In the genomic region with DNA sequence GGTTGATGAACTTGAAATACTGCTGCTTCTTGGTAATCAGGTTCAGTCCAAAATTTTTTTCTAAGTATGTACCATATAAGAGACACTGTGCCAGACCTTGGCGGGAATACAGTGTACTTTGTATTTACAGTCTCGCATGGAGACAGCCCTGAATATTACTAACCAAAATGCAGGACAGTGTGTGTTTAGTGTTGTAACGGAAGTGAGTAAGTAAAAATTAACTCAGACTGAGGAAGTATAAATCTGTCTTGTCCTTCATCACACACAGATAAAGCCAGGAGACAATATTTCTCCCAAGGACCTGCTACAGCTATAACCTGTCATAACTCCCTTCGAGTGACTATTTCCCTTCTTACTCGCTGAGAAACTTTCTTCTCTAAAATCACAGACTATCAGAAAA, we compare ENCODE assay signal across 1 cellular context.
TF ChIP-seq lines count a peak whose summit lies in the region.

No MANE protein-coding gene starts in this region.

TF ChIP-seq in HepG2, 621 proteins besides CTCF, POLR2A, EP300 and RAD21 (continued from another document and continues in another):
- TF ChIP-seq ZNF589 (CRISPR knock-in tag; conservative IDR thresholded peaks at IDR 0.05) (no peak), NFYB (CRISPR knock-in tag; IDR thresholded peaks at IDR 0.05) (no peak), SAFB2 (CRISPR knock-in tag; IDR thresholded peaks at IDR 0.05; ENCODE audit: borderline replicate concordance, low read depth) (no peak; the same call in 1 of the 2 replicates), IRX3 (CRISPR knock-in tag; IDR thresholded peaks at IDR 0.05; ENCODE audit: borderline replicate concordance, low read depth) (no peak), SP5 (CRISPR knock-in tag; IDR thresholded peaks at IDR 0.05; ENCODE audit: borderline replicate concordance, low read depth) (no peak), CHCHD3 (CRISPR knock-in tag; IDR thresholded peaks at IDR 0.05) (no peak), ELF4 (CRISPR knock-in tag; IDR thresholded peaks at IDR 0.05; ENCODE audit: borderline replicate concordance) (no peak), ZFP37 (CRISPR knock-in tag; IDR thresholded peaks at IDR 0.05; ENCODE audit: borderline replicate concordance) (no peak), SMAD9 (CRISPR knock-in tag; IDR thresholded peaks at IDR 0.05) (no peak), ZNF564 (CRISPR knock-in tag; IDR thresholded peaks at IDR 0.05) (no peak), MTA3 (CRISPR knock-in tag; IDR thresholded peaks at IDR 0.05) (no peak), RCOR2 (CRISPR knock-in tag; IDR thresholded peaks at IDR 0.05) (no peak), ZNF747 (CRISPR knock-in tag; IDR thresholded peaks at IDR 0.05; ENCODE audit: borderline replicate concordance) (no peak), ZNF431 (CRISPR knock-in tag; IDR thresholded peaks at IDR 0.05; ENCODE audit: borderline replicate concordance, low read depth) (no peak), ZNF329 (CRISPR knock-in tag; IDR thresholded peaks at IDR 0.05; ENCODE audit: low read depth) (no peak), SRSF9 (IDR thresholded peaks at IDR 0.05; ENCODE audit: borderline replicate concordance, insufficient read depth, low read depth, low read length, poor library complexity, severe bottlenecking) (no peak), DNMT1 (CRISPR knock-in tag; IDR thresholded peaks at IDR 0.05) (no peak), KDM6A (CRISPR knock-in tag; IDR thresholded peaks at IDR 0.05; ENCODE audit: low read depth) (no peak), ZNF629 (CRISPR knock-in tag; conservative IDR thresholded peaks at IDR 0.05) (no peak), NFE2 (CRISPR knock-in tag; IDR thresholded peaks at IDR 0.05) (no peak), GPN1 (CRISPR knock-in tag; IDR thresholded peaks at IDR 0.05; ENCODE audit: borderline replicate concordance) (no peak), ZSCAN29 (CRISPR knock-in tag; conservative IDR thresholded peaks at IDR 0.05) (no peak), ZC3H13 (CRISPR knock-in tag; IDR thresholded peaks at IDR 0.05) (no peak), ZFY (CRISPR knock-in tag; IDR thresholded peaks at IDR 0.05) (no peak), ZNF101 (CRISPR knock-in tag; IDR thresholded peaks at IDR 0.05; ENCODE audit: borderline replicate concordance, low read depth) (no peak), ZFP82 (CRISPR knock-in tag; IDR thresholded peaks at IDR 0.05; ENCODE audit: borderline replicate concordance) (no peak), PAX8 (CRISPR knock-in tag; IDR thresholded peaks at IDR 0.05; ENCODE audit: borderline replicate concordance) (no peak), HOXA3 (CRISPR knock-in tag; IDR thresholded peaks at IDR 0.05) (no peak), REXO4 (CRISPR knock-in tag; IDR thresholded peaks at IDR 0.05; ENCODE audit: borderline replicate concordance) (no peak), ZNF30 (CRISPR knock-in tag; IDR thresholded peaks at IDR 0.05) (no peak), ZNF326 (CRISPR knock-in tag; IDR thresholded peaks at IDR 0.05; ENCODE audit: borderline replicate concordance) (no peak), KLF13 (CRISPR knock-in tag; IDR thresholded peaks at IDR 0.05) (no peak), MYNN (CRISPR knock-in tag; IDR thresholded peaks at IDR 0.05; ENCODE audit: low read depth) (no peak), ZNF530 (CRISPR knock-in tag; IDR thresholded peaks at IDR 0.05; ENCODE audit: low read depth) (no peak)
- TF ChIP-seq, protein P1, sequence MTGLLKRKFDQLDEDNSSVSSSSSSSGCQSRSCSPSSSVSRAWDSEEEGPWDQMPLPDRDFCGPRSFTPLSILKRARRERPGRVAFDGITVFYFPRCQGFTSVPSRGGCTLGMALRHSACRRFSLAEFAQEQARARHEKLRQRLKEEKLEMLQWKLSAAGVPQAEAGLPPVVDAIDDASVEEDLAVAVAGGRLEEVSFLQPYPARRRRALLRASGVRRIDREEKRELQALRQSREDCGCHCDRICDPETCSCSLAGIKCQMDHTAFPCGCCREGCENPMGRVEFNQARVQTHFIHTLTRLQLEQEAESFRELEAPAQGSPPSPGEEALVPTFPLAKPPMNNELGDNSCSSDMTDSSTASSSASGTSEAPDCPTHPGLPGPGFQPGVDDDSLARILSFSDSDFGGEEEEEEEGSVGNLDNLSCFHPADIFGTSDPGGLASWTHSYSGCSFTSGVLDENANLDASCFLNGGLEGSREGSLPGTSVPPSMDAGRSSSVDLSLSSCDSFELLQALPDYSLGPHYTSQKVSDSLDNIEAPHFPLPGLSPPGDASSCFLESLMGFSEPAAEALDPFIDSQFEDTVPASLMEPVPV (CRISPR knock-in tag; IDR thresholded peaks at IDR 0.05) = no peak
- TF ChIP-seq, protein P2, sequence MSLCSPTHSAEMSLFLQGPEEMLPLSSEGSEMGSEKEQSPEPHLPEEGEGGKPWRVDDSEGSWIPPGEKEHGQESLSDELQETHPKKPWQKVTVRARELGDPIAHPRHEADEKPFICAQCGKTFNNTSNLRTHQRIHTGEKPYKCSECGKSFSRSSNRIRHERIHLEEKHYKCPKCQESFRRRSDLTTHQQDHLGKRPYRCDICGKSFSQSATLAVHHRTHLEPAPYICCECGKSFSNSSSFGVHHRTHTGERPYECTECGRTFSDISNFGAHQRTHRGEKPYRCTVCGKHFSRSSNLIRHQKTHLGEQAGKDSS (CRISPR knock-in tag; IDR thresholded peaks at IDR 0.05; ENCODE audit: borderline replicate concordance, low read depth) = no peak
- TF ChIP-seq, protein P3, sequence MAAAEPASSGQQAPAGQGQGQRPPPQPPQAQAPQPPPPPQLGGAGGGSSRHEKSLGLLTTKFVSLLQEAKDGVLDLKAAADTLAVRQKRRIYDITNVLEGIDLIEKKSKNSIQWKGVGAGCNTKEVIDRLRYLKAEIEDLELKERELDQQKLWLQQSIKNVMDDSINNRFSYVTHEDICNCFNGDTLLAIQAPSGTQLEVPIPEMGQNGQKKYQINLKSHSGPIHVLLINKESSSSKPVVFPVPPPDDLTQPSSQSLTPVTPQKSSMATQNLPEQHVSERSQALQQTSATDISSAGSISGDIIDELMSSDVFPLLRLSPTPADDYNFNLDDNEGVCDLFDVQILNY (CRISPR knock-in tag; conservative IDR thresholded peaks at IDR 0.05) = no peak
- TF ChIP-seq, protein P4, sequence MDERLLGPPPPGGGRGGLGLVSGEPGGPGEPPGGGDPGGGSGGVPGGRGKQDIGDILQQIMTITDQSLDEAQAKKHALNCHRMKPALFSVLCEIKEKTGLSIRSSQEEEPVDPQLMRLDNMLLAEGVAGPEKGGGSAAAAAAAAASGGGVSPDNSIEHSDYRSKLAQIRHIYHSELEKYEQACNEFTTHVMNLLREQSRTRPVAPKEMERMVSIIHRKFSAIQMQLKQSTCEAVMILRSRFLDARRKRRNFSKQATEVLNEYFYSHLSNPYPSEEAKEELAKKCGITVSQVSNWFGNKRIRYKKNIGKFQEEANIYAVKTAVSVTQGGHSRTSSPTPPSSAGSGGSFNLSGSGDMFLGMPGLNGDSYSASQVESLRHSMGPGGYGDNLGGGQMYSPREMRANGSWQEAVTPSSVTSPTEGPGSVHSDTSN (CRISPR knock-in tag; IDR thresholded peaks at IDR 0.05) = no peak
- TF ChIP-seq, protein P5, sequence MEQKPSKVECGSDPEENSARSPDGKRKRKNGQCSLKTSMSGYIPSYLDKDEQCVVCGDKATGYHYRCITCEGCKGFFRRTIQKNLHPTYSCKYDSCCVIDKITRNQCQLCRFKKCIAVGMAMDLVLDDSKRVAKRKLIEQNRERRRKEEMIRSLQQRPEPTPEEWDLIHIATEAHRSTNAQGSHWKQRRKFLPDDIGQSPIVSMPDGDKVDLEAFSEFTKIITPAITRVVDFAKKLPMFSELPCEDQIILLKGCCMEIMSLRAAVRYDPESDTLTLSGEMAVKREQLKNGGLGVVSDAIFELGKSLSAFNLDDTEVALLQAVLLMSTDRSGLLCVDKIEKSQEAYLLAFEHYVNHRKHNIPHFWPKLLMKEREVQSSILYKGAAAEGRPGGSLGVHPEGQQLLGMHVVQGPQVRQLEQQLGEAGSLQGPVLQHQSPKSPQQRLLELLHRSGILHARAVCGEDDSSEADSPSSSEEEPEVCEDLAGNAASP (CRISPR knock-in tag; IDR thresholded peaks at IDR 0.05; ENCODE audit: borderline replicate concordance) = no peak
- TF ChIP-seq, protein P6, sequence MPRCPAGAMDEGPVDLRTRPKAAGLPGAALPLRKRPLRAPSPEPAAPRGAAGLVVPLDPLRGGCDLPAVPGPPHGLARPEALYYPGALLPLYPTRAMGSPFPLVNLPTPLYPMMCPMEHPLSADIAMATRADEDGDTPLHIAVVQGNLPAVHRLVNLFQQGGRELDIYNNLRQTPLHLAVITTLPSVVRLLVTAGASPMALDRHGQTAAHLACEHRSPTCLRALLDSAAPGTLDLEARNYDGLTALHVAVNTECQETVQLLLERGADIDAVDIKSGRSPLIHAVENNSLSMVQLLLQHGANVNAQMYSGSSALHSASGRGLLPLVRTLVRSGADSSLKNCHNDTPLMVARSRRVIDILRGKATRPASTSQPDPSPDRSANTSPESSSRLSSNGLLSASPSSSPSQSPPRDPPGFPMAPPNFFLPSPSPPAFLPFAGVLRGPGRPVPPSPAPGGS (CRISPR knock-in tag; IDR thresholded peaks at IDR 0.05) = no peak
- TF ChIP-seq, protein P7, sequence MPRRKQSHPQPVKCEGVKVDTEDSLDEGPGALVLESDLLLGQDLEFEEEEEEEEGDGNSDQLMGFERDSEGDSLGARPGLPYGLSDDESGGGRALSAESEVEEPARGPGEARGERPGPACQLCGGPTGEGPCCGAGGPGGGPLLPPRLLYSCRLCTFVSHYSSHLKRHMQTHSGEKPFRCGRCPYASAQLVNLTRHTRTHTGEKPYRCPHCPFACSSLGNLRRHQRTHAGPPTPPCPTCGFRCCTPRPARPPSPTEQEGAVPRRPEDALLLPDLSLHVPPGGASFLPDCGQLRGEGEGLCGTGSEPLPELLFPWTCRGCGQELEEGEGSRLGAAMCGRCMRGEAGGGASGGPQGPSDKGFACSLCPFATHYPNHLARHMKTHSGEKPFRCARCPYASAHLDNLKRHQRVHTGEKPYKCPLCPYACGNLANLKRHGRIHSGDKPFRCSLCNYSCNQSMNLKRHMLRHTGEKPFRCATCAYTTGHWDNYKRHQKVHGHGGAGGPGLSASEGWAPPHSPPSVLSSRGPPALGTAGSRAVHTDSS (CRISPR knock-in tag; conservative IDR thresholded peaks at IDR 0.05) = no peak
- TF ChIP-seq, protein P8, sequence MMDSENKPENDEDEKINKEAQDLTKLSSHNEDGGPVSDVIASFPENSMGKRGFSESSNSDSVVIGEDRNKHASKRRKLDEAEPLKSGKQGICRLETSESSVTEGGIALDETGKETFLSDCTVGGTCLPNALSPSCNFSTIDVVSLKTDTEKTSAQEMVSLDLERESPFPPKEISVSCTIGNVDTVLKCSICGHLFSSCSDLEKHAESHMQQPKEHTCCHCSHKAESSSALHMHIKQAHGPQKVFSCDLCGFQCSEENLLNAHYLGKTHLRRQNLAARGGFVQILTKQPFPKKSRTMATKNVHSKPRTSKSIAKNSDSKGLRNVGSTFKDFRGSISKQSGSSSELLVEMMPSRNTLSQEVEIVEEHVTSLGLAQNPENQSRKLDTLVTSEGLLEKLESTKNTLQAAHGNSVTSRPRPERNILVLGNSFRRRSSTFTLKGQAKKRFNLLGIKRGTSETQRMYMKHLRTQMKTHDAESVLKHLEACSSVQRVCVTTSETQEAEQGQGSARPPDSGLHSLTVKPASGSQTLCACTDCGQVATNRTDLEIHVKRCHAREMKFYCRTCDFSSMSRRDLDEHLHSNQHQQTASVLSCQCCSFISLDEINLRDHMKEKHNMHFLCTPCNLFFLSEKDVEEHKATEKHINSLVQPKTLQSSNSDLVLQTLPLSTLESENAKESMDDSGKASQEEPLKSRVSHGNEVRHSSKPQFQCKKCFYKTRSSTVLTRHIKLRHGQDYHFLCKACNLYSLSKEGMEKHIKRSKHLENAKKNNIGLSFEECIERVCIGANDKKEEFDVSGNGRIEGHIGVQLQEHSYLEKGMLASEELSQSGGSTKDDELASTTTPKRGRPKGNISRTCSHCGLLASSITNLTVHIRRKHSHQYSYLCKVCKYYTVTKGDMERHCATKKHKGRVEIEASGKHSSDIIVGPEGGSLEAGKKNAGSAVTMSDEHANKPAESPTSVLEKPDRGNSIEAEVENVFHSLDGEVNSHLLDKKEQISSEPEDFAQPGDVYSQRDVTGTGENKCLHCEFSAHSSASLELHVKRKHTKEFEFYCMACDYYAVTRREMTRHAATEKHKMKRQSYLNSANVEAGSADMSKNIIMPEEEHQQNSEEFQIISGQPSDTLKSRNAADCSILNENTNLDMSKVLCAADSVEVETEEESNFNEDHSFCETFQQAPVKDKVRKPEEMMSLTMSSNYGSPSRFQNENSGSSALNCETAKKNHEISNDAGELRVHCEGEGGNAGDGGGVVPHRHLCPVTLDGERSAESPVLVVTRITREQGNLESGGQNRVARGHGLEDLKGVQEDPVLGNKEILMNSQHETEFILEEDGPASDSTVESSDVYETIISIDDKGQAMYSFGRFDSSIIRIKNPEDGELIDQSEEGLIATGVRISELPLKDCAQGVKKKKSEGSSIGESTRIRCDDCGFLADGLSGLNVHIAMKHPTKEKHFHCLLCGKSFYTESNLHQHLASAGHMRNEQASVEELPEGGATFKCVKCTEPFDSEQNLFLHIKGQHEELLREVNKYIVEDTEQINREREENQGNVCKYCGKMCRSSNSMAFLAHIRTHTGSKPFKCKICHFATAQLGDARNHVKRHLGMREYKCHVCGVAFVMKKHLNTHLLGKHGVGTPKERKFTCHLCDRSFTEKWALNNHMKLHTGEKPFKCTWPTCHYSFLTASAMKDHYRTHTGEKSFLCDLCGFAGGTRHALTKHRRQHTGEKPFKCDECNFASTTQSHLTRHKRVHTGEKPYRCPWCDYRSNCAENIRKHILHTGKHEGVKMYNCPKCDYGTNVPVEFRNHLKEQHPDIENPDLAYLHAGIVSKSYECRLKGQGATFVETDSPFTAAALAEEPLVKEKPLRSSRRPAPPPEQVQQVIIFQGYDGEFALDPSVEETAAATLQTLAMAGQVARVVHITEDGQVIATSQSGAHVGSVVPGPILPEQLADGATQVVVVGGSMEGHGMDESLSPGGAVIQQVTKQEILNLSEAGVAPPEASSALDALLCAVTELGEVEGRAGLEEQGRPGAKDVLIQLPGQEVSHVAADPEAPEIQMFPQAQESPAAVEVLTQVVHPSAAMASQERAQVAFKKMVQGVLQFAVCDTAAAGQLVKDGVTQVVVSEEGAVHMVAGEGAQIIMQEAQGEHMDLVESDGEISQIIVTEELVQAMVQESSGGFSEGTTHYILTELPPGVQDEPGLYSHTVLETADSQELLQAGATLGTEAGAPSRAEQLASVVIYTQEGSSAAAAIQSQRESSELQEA (CRISPR knock-in tag; IDR thresholded peaks at IDR 0.05; ENCODE audit: not compliant biosample characterization) = no peak
- TF ChIP-seq, protein P9, sequence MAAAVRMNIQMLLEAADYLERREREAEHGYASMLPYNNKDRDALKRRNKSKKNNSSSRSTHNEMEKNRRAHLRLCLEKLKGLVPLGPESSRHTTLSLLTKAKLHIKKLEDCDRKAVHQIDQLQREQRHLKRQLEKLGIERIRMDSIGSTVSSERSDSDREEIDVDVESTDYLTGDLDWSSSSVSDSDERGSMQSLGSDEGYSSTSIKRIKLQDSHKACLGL (CRISPR knock-in tag; IDR thresholded peaks at IDR 0.05) = no peak
- TF ChIP-seq, protein P10, sequence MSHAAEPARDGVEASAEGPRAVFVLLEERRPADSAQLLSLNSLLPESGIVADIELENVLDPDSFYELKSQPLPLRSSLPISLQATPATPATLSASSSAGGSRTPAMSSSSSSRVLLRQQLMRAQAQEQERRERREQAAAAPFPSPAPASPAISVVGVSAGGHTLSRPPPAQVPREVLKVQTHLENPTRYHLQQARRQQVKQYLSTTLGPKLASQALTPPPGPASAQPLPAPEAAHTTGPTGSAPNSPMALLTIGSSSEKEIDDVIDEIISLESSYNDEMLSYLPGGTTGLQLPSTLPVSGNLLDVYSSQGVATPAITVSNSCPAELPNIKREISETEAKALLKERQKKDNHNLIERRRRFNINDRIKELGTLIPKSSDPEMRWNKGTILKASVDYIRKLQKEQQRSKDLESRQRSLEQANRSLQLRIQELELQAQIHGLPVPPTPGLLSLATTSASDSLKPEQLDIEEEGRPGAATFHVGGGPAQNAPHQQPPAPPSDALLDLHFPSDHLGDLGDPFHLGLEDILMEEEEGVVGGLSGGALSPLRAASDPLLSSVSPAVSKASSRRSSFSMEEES (CRISPR knock-in tag; IDR thresholded peaks at IDR 0.05) = peak; percentile 34; the same call in 1 of the 2 replicates
